In the genomic region with DNA sequence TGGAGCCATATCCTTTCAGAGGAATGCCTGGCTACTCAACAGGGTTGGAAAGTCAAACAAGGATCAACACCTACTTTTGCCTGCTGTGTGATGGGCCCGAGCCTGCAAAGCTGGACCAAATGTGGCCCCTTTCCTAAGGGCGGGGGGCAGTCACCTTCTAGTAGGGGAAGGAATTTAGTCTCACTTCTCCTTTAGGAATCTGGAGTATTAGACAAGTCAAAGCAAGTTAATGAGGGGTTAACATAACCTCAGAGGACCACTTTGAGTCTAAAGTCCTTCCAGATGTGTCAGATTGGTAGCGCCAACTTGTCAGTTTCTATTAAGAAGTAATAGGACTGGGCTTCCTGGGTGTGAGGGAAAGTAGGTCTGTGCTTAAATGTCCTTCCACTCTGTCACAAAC, we compare ENCODE assay signal across 28 cellular contexts. TPM values are rescaled to one million over a fixed set of nuclear protein-coding genes. Genes with fewer than 3 reads are reported as not detected.
DNase-seq lines count a peak whose midpoint lies in the region; ATAC-seq, FAIRE-seq and TF ChIP-seq lines count a peak whose summit lies in the region.
"Had no signal": no experiment of that assay in that cellular context is flagged by ENCODE, and none has a peak within 500 bp of the region (broad histone marks: within the 10 kb centered on the region; RNA-seq: fewer than 3 reads in every experiment).

No MANE protein-coding gene starts in this region.

- H3K9ac ChIP-seq in kidney (ENCODE audit: low read length in 2 of 2): peak overlapping the region in 1 of 2 donors; percentile 29
- H3K9ac ChIP-seq: GM23248 had no signal

- H3K36me3 Mint-ChIP-seq in MCF 10A (ENCODE audit: insufficient read depth, unreplicated experiment): peaks cover 17% of the 10 kb centered on the region
- H3K36me3 Mint-ChIP-seq in stimulated activated effector memory CD8-positive, alpha-beta T cell treated with anti-CD3 and anti-CD28 coated beads, Interleukin-12 subunit alpha, Interleukin-12 subunit beta, amount 100 ng/mL, for 72 hours: peaks cover 13% of the 10 kb centered on the region
- peaks cover 20% of the 10 kb centered on the region for H3K36me3 Mint-ChIP-seq in activated naive CD4-positive, alpha-beta T cell treated with anti-CD3 and anti-CD28 coated beads for 36 hours (ENCODE audit: low read depth)

- POLR2A ChIA-PET in MCF 10A (lab: Yijun Ruan, JAX): interaction anchor here (1.0 to 1.3 kb wide), 3 partner anchors 16 to 73 kb away, joined by 3 to 5 read pairs (median 4); no protein-coding TSS in a partner anchor

- no TSS peak for BruUV-seq in MCF 10A (replicated peaks; lab: Mats Ljungman, UMichigan)

- no peak for ATAC-seq in stimulated activated effector memory CD8-positive, alpha-beta T cell treated with anti-CD3 and anti-CD28 coated beads, Interleukin-12 subunit alpha, Interleukin-12 subunit beta, amount 100 ng/mL, for 72 hours
- ATAC-seq: activated CD8-positive, alpha-beta memory T cell treated with anti-CD3 and anti-CD28 coated beads, Interleukin-2, amount 10 ng/mL, durations not matched to agents 7 days and 5 days; WTC11 had no signal

- DNase-seq in breast epithelium (ENCODE audit: low spot score in 2 of 2) (no peak), MCF 10A (ENCODE audit: unreplicated experiment) (no peak), adrenal gland (no peak), kidney (no peak), dermis blood vessel endothelial cell (no peak)
- no peak for DNase-seq in stimulated activated effector memory CD8-positive, alpha-beta T cell treated with anti-CD3 and anti-CD28 coated beads, Interleukin-12 subunit alpha, Interleukin-12 subunit beta, amount 100 ng/mL, for 72 hours (ENCODE audit: low spot score in 2 of 2)
- no peak for DNase-seq in activated naive CD4-positive, alpha-beta T cell treated with anti-CD3 and anti-CD28 coated beads for 36 hours
- no peak for DNase-seq in activated CD8-positive, alpha-beta memory T cell treated with anti-CD3 and anti-CD28 coated beads, Interleukin-2, amount 50 U/mL, for 4 hours
- DNase-seq: activated CD4-positive, alpha-beta T cell treated with anti-CD3 and anti-CD28 coated beads, Interleukin-2, amount 50 U/mL, for 1 hour; activated CD8-positive, alpha-beta memory T cell treated with anti-CD3 and anti-CD28 coated beads, Interleukin-2, amount 10 ng/mL, durations not matched to agents 7 days and 5 days; activated naive CD4-positive, alpha-beta T cell treated with anti-CD3 and anti-CD28 coated beads, Interleukin-2, amount 50 U/mL, for 16 hours; CD8-positive, alpha-beta memory T cell; DMS153; dorsolateral prefrontal cortex; MM.1S; NCI-H1417 treated with DMSO at 0.1 percent for 48 hours; NCI-H510A treated with DMSO at 0.1 percent for 48 hours; posterior cingulate gyrus; substantia nigra had no signal

- H3K27me3 ChIP-seq in breast epithelium (no peaks in the 10 kb centered on the region), adrenal gland (no peaks in the 10 kb centered on the region)
- H3K27me3 ChIP-seq: ascending aorta, dorsolateral prefrontal cortex had no signal

- H3K4me1 Mint-ChIP-seq in MCF 10A (ENCODE audit: insufficient read depth, unreplicated experiment): peaks cover 41% of the 10 kb centered on the region
- H3K4me1 Mint-ChIP-seq in stimulated activated effector memory CD8-positive, alpha-beta T cell treated with anti-CD3 and anti-CD28 coated beads, Interleukin-12 subunit alpha, Interleukin-12 subunit beta, amount 100 ng/mL, for 72 hours: peaks cover 72% of the 10 kb centered on the region
- peaks cover 83% of the 10 kb centered on the region for H3K4me1 Mint-ChIP-seq in activated naive CD4-positive, alpha-beta T cell treated with anti-CD3 and anti-CD28 coated beads for 36 hours (ENCODE audit: low read depth)

- H3K4me3 Mint-ChIP-seq in MCF 10A (ENCODE audit: unreplicated experiment): no peak overlapping the region
- no peak overlapping the region for H3K4me3 Mint-ChIP-seq in stimulated activated effector memory CD8-positive, alpha-beta T cell treated with anti-CD3 and anti-CD28 coated beads, Interleukin-12 subunit alpha, Interleukin-12 subunit beta, amount 100 ng/mL, for 72 hours
- no peak overlapping the region for H3K4me3 Mint-ChIP-seq in activated naive CD4-positive, alpha-beta T cell treated with anti-CD3 and anti-CD28 coated beads for 36 hours
- H3K4me3 Mint-ChIP-seq: activated CD8-positive, alpha-beta memory T cell treated with anti-CD3 and anti-CD28 coated beads, Interleukin-2, amount 10 ng/mL, durations not matched to agents 7 days and 5 days; neural crest cell; WTC11 had no signal

- H3K36me3 ChIP-seq in breast epithelium (no peaks in the 10 kb centered on the region), adrenal gland (replicated peaks in 1 of 2) (no peaks in the 10 kb centered on the region), kidney (ENCODE audit: control insufficient read depth in 1 of 2, insufficient read depth in 2 of 2, low read length in 2 of 2) (no peaks in the 10 kb centered on the region)
- H3K36me3 ChIP-seq: ascending aorta had no signal

- no peaks in the 10 kb centered on the region for H3K27me3 Mint-ChIP-seq in MCF 10A (ENCODE audit: insufficient read depth, unreplicated experiment)
- H3K27me3 Mint-ChIP-seq in activated naive CD4-positive, alpha-beta T cell treated with anti-CD3 and anti-CD28 coated beads for 36 hours (ENCODE audit: low read depth): no peaks in the 10 kb centered on the region
- H3K27me3 Mint-ChIP-seq: activated CD8-positive, alpha-beta memory T cell treated with anti-CD3 and anti-CD28 coated beads, Interleukin-2, amount 10 ng/mL, durations not matched to agents 7 days and 5 days had no signal

- no peak overlapping the region for H3K4me3 ChIP-seq in breast epithelium
- no peak overlapping the region for H3K4me3 ChIP-seq in adrenal gland
- H3K4me3 ChIP-seq in kidney (ENCODE audit: low read length in 2 of 2): no peak overlapping the region
- H3K4me3 ChIP-seq: ascending aorta, dorsolateral prefrontal cortex, GM23248, SK-N-MC had no signal

- CTCF ChIA-PET in MCF 10A (lab: Yijun Ruan, JAX): interaction anchor here (0.7 to 1.5 kb wide), 5 partner anchors 9 to 151 kb away, joined by 3 to 5 read pairs (median 3); no protein-coding TSS in a partner anchor
- CTCF ChIA-PET in activated naive CD4-positive, alpha-beta T cell treated with anti-CD3 and anti-CD28 coated beads for 36 hours (lab: Charles Lee): interaction anchor here (1.3 to 4.4 kb wide), 2 partner anchors 11 to 68 kb away, joined by 3 to 29 read pairs; no protein-coding TSS in a partner anchor

- no peak overlapping the region for H3K27ac Mint-ChIP-seq in MCF 10A (ENCODE audit: low read depth, unreplicated experiment)
- peak overlapping the region; percentile 46 for H3K27ac Mint-ChIP-seq in stimulated activated effector memory CD8-positive, alpha-beta T cell treated with anti-CD3 and anti-CD28 coated beads, Interleukin-12 subunit alpha, Interleukin-12 subunit beta, amount 100 ng/mL, for 72 hours
- no peak overlapping the region for H3K27ac Mint-ChIP-seq in activated naive CD4-positive, alpha-beta T cell treated with anti-CD3 and anti-CD28 coated beads for 36 hours
- H3K27ac Mint-ChIP-seq: activated CD8-positive, alpha-beta memory T cell treated with anti-CD3 and anti-CD28 coated beads, Interleukin-2, amount 10 ng/mL, durations not matched to agents 7 days and 5 days; WTC11 had no signal

- TF ChIP-seq POLR2A in breast epithelium (IDR thresholded peaks at IDR 0.05) (no peak), adrenal gland (IDR thresholded peaks at IDR 0.05) (no peak)

- H3K27ac ChIP-seq in breast epithelium (peak overlapping the region; percentile 79 to 80), adrenal gland (peak overlapping the region; percentile 34 to 85 (median 78)), kidney (ENCODE audit: low read depth in 2 of 2, low read length in 2 of 2) (peak overlapping the region; percentile 59 to 63)
- H3K27ac ChIP-seq: dorsolateral prefrontal cortex, GM23248, SK-N-MC had no signal

- FAIRE-seq in kidney (lab: Jason Lieb, UNC): no peak
- FAIRE-seq: endothelial cell of umbilical vein, RCC 7860 had no signal

- TF ChIP-seq CTCF in breast epithelium (IDR thresholded peaks at IDR 0.05) (no peak), MCF 10A (IDR thresholded peaks at IDR 0.05; ENCODE audit: unreplicated experiment) (no peak), adrenal gland (IDR thresholded peaks at IDR 0.05) (no peak), kidney (IDR thresholded peaks at IDR 0.05; ENCODE audit: borderline replicate concordance, extremely low read depth, insufficient read depth) (no peak)

- no peaks in the 10 kb centered on the region for H3K9me3 Mint-ChIP-seq in MCF 10A (ENCODE audit: unreplicated experiment)
- no peaks in the 10 kb centered on the region for H3K9me3 Mint-ChIP-seq in stimulated activated effector memory CD8-positive, alpha-beta T cell treated with anti-CD3 and anti-CD28 coated beads, Interleukin-12 subunit alpha, Interleukin-12 subunit beta, amount 100 ng/mL, for 72 hours
- H3K9me3 Mint-ChIP-seq in activated naive CD4-positive, alpha-beta T cell treated with anti-CD3 and anti-CD28 coated beads for 36 hours: no peaks in the 10 kb centered on the region
- H3K9me3 Mint-ChIP-seq: CD8-positive, alpha-beta memory T cell; neural crest cell; T-helper 2 cell treated with Interferon-gamma antibody and Interleukin-4, amounts not matched to agents 5 μg/mL and 100 μg/mL, for 36 hours had no signal

- WGBS in adrenal gland, 4 donors: 81 to 90% (median 89%) methylated on average over 3 of the region's 3 CpGs

- H3K9me3 ChIP-seq in breast epithelium (no peaks in the 10 kb centered on the region), adrenal gland (replicated peaks in 1 of 3) (no peaks in the 10 kb centered on the region), kidney (ENCODE audit: control insufficient read depth in 1 of 2, low read length in 2 of 2) (no peaks in the 10 kb centered on the region)
- H3K9me3 ChIP-seq: ascending aorta had no signal

- intact Hi-C loops in breast epithelium (cut with DNase I; ENCODE audit: low total_unique reads): no loop called here
- intact Hi-C loops in MCF 10A (cut with micrococcal nuclease): no loop called here
- intact Hi-C loops in adrenal gland (cut with DNase I): no loop called here
- intact Hi-C loops in kidney (cut with DNase I): no loop called here
- intact Hi-C loops in activated naive CD4-positive, alpha-beta T cell treated with anti-CD3 and anti-CD28 coated beads for 36 hours (cut with micrococcal nuclease): loop anchor here (5.0 kb wide), 1 partner anchor 684 kb away; no protein-coding TSS in a partner anchor

- H3K4me1 ChIP-seq in breast epithelium: peaks cover 0 to 12% of the 10 kb centered on the region in 2 donors
- peaks cover 38 to 66% of the 10 kb centered on the region in 2 donors for H3K4me1 ChIP-seq in adrenal gland (replicated peaks in 1 of 2)
- H3K4me1 ChIP-seq in kidney (ENCODE audit: control insufficient read depth in 1 of 2, insufficient read depth in 1 of 2, low read depth in 1 of 2, low read length in 2 of 2): peaks cover 8 to 9% of the 10 kb centered on the region in 2 donors

RNA-seq across cellular contexts. Expression of a gene that starts 6.8 kb away (rescaled TPM):
- total RNA-seq in breast epithelium: 10 to 100 TPM; 39.0 to 54.9 (median 43.0) TPM
- 59.7 and 73.3 TPM in 2 replicates for total RNA-seq in MCF 10A (2022)
- total RNA-seq in adrenal gland: 100 to 1,000 TPM in 4 of 8 donors, 10 to 100 TPM in 4; 72.9 to 214 (median 97.7) TPM
- polyA plus RNA-seq in adrenal gland: 10 to 100 TPM; 68.9 to 80.2 (median 73.4) TPM
- 43.8 TPM for total RNA-seq in kidney
- 71.8 TPM for polyA plus RNA-seq in kidney (ENCODE audit: insufficient read depth, low read depth, low replicate concordance)
- total RNA-seq in dermis blood vessel endothelial cell: 39.1 and 50.4 TPM in 2 replicates
- total RNA-seq in activated naive CD4-positive, alpha-beta T cell treated with anti-CD3 and anti-CD28 coated beads for 36 hours: 10 to 100 TPM; 61.4 to 64.7 TPM

RNA-seq across cellular contexts. Expression of a gene that starts 6.8 kb away (rescaled TPM):
- total RNA-seq in breast epithelium: 100 to 1,000 TPM in 1 of 3 donors, 10 to 100 TPM in 2; 69.5 to 120 (median 71.9) TPM
- 37.7 and 40.1 TPM in 2 replicates for total RNA-seq in MCF 10A (2022)
- 100 to 1,000 TPM in 4 of 8 donors, 10 to 100 TPM in 4; 80.1 to 143 (median 99.2) TPM for total RNA-seq in adrenal gland
- polyA plus RNA-seq in adrenal gland: 100 to 1,000 TPM in 1 of 3 donors, 10 to 100 TPM in 2; 30.1 to 148 (median 34.7) TPM
- 71.5 TPM for total RNA-seq in kidney
- polyA plus RNA-seq in kidney (ENCODE audit: insufficient read depth, low read depth, low replicate concordance): 60.2 TPM
- 69.4 and 98.2 TPM in 2 replicates for total RNA-seq in dermis blood vessel endothelial cell
- total RNA-seq in activated naive CD4-positive, alpha-beta T cell treated with anti-CD3 and anti-CD28 coated beads for 36 hours: 10 to 100 TPM; 29.5 to 31.0 TPM

RNA-seq across cellular contexts. Expression of a gene that starts 43.3 kb away (rescaled TPM):
- total RNA-seq in breast epithelium: 100 to 1,000 TPM in 1 of 3 donors, 10 to 100 TPM in 2; 18.3 to 479 (median 55.7) TPM
- total RNA-seq in MCF 10A (2022): not detected in 2 replicates
- 100 to 1,000 TPM in 3 of 8 donors, 10 to 100 TPM in 5; 20.7 to 110 (median 73.1) TPM for total RNA-seq in adrenal gland
- polyA plus RNA-seq in adrenal gland: 100 to 1,000 TPM in 2 of 3 donors, 1 to 10 TPM in 1; 5.1 to 251 (median 177) TPM
- 45.3 TPM for total RNA-seq in kidney
- polyA plus RNA-seq in kidney (ENCODE audit: insufficient read depth, low read depth, low replicate concordance): 284 TPM
- total RNA-seq in dermis blood vessel endothelial cell: 0.88 and 6.3 TPM in 2 replicates
- not detected for total RNA-seq in activated naive CD4-positive, alpha-beta T cell treated with anti-CD3 and anti-CD28 coated beads for 36 hours
- total RNA-seq: A172; activated CD8-positive, alpha-beta memory T cell treated with anti-CD3 and anti-CD28 coated beads, Interleukin-2, amount 10 ng/mL, durations not matched to agents 7 days and 5 days; endothelial cell of umbilical vein; neural crest cell had no signal
- polyA plus RNA-seq: CD8-positive, alpha-beta memory T cell had no signal
